In the genomic region with DNA sequence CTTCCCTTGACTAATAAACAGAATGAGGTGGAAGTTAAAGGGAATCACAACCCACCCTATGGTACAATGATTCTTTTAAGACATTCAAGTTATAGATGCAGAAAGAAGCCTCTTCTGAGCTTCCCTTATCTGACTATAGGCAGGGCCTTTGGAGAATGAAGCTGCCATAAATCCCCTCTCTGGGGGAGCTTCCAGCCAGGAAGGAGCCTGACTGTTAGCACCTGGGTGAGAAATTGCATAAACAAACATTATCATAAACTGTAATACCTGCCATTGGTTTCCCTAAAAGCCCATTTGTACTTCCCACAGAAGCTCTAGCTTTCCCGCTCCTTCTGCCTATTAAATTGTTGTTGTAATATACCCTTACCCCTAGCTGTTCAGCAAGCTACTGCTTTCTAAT, we compare ENCODE assay signal across 1 cellular context.
TF ChIP-seq lines count a peak whose summit lies in the region.

No MANE protein-coding gene starts in this region.

TF ChIP-seq in GM23338, 12 proteins besides CTCF, POLR2A, EP300 and RAD21 (continued from another document):
- TF ChIP-seq, protein P1, sequence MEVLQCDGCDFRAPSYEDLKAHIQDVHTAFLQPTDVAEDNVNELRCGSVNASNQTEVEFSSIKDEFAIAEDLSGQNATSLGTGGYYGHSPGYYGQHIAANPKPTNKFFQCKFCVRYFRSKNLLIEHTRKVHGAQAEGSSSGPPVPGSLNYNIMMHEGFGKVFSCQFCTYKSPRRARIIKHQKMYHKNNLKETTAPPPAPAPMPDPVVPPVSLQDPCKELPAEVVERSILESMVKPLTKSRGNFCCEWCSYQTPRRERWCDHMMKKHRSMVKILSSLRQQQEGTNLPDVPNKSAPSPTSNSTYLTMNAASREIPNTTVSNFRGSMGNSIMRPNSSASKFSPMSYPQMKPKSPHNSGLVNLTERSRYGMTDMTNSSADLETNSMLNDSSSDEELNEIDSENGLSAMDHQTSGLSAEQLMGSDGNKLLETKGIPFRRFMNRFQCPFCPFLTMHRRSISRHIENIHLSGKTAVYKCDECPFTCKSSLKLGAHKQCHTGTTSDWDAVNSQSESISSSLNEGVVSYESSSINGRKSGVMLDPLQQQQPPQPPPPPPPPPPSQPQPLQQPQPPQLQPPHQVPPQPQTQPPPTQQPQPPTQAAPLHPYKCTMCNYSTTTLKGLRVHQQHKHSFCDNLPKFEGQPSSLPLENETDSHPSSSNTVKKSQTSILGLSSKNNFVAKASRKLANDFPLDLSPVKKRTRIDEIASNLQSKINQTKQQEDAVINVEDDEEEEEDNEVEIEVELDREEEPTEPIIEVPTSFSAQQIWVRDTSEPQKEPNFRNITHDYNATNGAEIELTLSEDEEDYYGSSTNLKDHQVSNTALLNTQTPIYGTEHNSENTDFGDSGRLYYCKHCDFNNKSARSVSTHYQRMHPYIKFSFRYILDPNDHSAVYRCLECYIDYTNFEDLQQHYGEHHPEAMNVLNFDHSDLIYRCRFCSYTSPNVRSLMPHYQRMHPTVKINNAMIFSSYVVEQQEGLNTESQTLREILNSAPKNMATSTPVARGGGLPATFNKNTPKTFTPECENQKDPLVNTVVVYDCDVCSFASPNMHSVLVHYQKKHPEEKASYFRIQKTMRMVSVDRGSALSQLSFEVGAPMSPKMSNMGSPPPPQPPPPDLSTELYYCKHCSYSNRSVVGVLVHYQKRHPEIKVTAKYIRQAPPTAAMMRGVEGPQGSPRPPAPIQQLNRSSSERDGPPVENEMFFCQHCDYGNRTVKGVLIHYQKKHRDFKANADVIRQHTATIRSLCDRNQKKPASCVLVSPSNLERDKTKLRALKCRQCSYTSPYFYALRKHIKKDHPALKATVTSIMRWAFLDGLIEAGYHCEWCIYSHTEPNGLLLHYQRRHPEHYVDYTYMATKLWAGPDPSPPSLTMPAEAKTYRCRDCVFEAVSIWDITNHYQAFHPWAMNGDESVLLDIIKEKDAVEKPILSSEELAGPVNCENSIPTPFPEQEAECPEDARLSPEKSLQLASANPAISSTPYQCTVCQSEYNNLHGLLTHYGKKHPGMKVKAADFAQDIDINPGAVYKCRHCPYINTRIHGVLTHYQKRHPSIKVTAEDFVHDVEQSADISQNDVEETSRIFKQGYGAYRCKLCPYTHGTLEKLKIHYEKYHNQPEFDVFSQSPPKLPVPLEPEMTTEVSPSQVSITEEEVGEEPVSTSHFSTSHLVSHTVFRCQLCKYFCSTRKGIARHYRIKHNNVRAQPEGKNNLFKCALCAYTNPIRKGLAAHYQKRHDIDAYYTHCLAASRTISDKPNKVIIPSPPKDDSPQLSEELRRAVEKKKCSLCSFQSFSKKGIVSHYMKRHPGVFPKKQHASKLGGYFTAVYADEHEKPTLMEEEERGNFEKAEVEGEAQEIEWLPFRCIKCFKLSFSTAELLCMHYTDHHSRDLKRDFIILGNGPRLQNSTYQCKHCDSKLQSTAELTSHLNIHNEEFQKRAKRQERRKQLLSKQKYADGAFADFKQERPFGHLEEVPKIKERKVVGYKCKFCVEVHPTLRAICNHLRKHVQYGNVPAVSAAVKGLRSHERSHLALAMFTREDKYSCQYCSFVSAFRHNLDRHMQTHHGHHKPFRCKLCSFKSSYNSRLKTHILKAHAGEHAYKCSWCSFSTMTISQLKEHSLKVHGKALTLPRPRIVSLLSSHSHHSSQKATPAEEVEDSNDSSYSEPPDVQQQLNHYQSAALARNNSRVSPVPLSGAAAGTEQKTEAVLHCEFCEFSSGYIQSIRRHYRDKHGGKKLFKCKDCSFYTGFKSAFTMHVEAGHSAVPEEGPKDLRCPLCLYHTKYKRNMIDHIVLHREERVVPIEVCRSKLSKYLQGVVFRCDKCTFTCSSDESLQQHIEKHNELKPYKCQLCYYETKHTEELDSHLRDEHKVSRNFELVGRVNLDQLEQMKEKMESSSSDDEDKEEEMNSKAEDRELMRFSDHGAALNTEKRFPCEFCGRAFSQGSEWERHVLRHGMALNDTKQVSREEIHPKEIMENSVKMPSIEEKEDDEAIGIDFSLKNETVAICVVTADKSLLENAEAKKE (CRISPR knock-in tag; IDR thresholded peaks at IDR 0.05) = no peak
- TF ChIP-seq ZNF114 (CRISPR knock-in tag; IDR thresholded peaks at IDR 0.05) = no peak
- TF ChIP-seq CREB1 (CRISPR knock-in tag; IDR thresholded peaks at IDR 0.05; ENCODE audit: low read depth) = no peak
- TF ChIP-seq JUNB (IDR thresholded peaks at IDR 0.05; ENCODE audit: unreplicated experiment) = no peak
- TF ChIP-seq STAT1 (IDR thresholded peaks at IDR 0.05; ENCODE audit: unreplicated experiment) = no peak
- no peak for TF ChIP-seq NANOG (IDR thresholded peaks at IDR 0.05; ENCODE audit: borderline replicate concordance)
- no peak for TF ChIP-seq POLR2AphosphoS5 (IDR thresholded peaks at IDR 0.05; ENCODE audit: low read depth)
- TF ChIP-seq, protein P2, sequence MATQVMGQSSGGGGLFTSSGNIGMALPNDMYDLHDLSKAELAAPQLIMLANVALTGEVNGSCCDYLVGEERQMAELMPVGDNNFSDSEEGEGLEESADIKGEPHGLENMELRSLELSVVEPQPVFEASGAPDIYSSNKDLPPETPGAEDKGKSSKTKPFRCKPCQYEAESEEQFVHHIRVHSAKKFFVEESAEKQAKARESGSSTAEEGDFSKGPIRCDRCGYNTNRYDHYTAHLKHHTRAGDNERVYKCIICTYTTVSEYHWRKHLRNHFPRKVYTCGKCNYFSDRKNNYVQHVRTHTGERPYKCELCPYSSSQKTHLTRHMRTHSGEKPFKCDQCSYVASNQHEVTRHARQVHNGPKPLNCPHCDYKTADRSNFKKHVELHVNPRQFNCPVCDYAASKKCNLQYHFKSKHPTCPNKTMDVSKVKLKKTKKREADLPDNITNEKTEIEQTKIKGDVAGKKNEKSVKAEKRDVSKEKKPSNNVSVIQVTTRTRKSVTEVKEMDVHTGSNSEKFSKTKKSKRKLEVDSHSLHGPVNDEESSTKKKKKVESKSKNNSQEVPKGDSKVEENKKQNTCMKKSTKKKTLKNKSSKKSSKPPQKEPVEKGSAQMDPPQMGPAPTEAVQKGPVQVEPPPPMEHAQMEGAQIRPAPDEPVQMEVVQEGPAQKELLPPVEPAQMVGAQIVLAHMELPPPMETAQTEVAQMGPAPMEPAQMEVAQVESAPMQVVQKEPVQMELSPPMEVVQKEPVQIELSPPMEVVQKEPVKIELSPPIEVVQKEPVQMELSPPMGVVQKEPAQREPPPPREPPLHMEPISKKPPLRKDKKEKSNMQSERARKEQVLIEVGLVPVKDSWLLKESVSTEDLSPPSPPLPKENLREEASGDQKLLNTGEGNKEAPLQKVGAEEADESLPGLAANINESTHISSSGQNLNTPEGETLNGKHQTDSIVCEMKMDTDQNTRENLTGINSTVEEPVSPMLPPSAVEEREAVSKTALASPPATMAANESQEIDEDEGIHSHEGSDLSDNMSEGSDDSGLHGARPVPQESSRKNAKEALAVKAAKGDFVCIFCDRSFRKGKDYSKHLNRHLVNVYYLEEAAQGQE (IDR thresholded peaks at IDR 0.05; ENCODE audit: unreplicated experiment) = no peak
- TF ChIP-seq EZH2phosphoT487 (IDR thresholded peaks at IDR 0.05; ENCODE audit: unreplicated experiment) = no peak
